In genomic region chr1:235047331-235047871, GRCh38 we compare ENCODE assay signal across 1 cellular context.
TF ChIP-seq lines count a peak whose summit lies in the region.

No MANE protein-coding gene starts in this region.

TF ChIP-seq in K562, 482 proteins besides CTCF, POLR2A, EP300 and RAD21 (continued from another document):
- TF ChIP-seq KLF16 (IDR thresholded peaks at IDR 0.05) (no peak), SIRT6 (IDR thresholded peaks at IDR 0.05; ENCODE audit: low read depth, low read length) (no peak), ETV1 (tag; conservative IDR thresholded peaks at IDR 0.05; ENCODE audit: low read depth) (no peak), BHLHE40 (IDR thresholded peaks at IDR 0.05; ENCODE audit: low read length) (no peak), TARDBP (IDR thresholded peaks at IDR 0.05) (no peak), JUND (IDR thresholded peaks at IDR 0.05; ENCODE audit: borderline replicate concordance, low read depth, low read length) (no peak), JUND (tag; IDR thresholded peaks at IDR 0.05; ENCODE audit: borderline replicate concordance, low read depth, low read length) (no peak), XRCC3 (IDR thresholded peaks at IDR 0.05) (no peak), MTF1 (CRISPR knock-in tag; IDR thresholded peaks at IDR 0.05; ENCODE audit: borderline replicate concordance) (no peak), HMGN3 (IDR thresholded peaks at IDR 0.05; ENCODE audit: borderline replicate concordance, extremely low read depth, insufficient read length, low read depth, low read length) (no peak), MXI1 (IDR thresholded peaks at IDR 0.05; ENCODE audit: low read depth, low read length) (no peak)
